In genomic region chr5:87127426-87127825, GRCh38 we compare ENCODE assay signal across 13 cellular contexts.
A peak's percentile ranks its signal among the peaks of the same experiment; 100 is the strongest.
DNase-seq lines count a peak whose midpoint lies in the region; ATAC-seq lines count a peak whose summit lies in the region.
"Had no signal": no experiment of that assay in that cellular context is flagged by ENCODE, and none has a peak within 500 bp of the region (broad histone marks: within the 10 kb centered on the region; RNA-seq: fewer than 3 reads in every experiment).

No MANE protein-coding gene starts in this region.

- H3K4me1 Mint-ChIP-seq in activated naive CD8-positive, alpha-beta T cell treated with anti-CD3 and anti-CD28 coated beads for 36 hours: peaks cover 41% of the 10 kb centered on the region

- DNase-seq in Daoy (ENCODE audit: low read depth) (peak; percentile 74), kidney tubule cell (ENCODE audit: low spot score) (peak; percentile 92), left colon (no peak), NK-92 (lab: John Stamatoyannopoulos, UW; ENCODE audit: unreplicated experiment) (no peak), NCI-H2029 (lab: John Stamatoyannopoulos, UW) (no peak)
- DNase-seq in activated naive CD8-positive, alpha-beta T cell treated with anti-CD3 and anti-CD28 coated beads for 36 hours: no peak
- DNase-seq: central memory CD4-positive, alpha-beta T cell; DMS53; foreskin melanocyte; left ventricle myocardium superior; NCI-H446 treated with DMSO at 0.1 percent for 48 hours had no signal

- no peaks in the 10 kb centered on the region for H3K27me3 Mint-ChIP-seq in activated naive CD8-positive, alpha-beta T cell treated with anti-CD3 and anti-CD28 coated beads for 36 hours

- H3K4me3 Mint-ChIP-seq in activated naive CD8-positive, alpha-beta T cell treated with anti-CD3 and anti-CD28 coated beads for 36 hours: peak overlapping the region; percentile 5

- ATAC-seq in HG02885 (IDR thresholded peaks at IDR 0.05; ENCODE audit: poor library complexity, unreplicated experiment) (peak; percentile 74), left colon (no peak), GM19395 (IDR thresholded peaks at IDR 0.05; ENCODE audit: unreplicated experiment) (no peak)

- H3K27ac Mint-ChIP-seq in activated naive CD8-positive, alpha-beta T cell treated with anti-CD3 and anti-CD28 coated beads for 36 hours: peak overlapping the region; percentile 77

- intact Hi-C loops in left colon (cut with DNase I, micrococcal nuclease): no loop called here

- no peaks in the 10 kb centered on the region for H3K9me3 Mint-ChIP-seq in activated naive CD8-positive, alpha-beta T cell treated with anti-CD3 and anti-CD28 coated beads for 36 hours

- H3K36me3 Mint-ChIP-seq in activated naive CD8-positive, alpha-beta T cell treated with anti-CD3 and anti-CD28 coated beads for 36 hours: peaks cover 2% of the 10 kb centered on the region

Comparison
In these comparisons a context has a peak if more than half of its experiments do, and no peak if none do; other contexts are left out.
1. DNase-seq: peak in Daoy (single experiment) and kidney tubule cell (single experiment); none in activated naive CD8-positive, alpha-beta T cell treated with anti-CD3 and anti-CD28 coated beads for 36 hours (single experiment), left colon (0 of 2), NK-92 (single experiment) and NCI-H2029 (single experiment).